8 cellular contexts compared by ENCODE assay signal in the genomic region with DNA sequence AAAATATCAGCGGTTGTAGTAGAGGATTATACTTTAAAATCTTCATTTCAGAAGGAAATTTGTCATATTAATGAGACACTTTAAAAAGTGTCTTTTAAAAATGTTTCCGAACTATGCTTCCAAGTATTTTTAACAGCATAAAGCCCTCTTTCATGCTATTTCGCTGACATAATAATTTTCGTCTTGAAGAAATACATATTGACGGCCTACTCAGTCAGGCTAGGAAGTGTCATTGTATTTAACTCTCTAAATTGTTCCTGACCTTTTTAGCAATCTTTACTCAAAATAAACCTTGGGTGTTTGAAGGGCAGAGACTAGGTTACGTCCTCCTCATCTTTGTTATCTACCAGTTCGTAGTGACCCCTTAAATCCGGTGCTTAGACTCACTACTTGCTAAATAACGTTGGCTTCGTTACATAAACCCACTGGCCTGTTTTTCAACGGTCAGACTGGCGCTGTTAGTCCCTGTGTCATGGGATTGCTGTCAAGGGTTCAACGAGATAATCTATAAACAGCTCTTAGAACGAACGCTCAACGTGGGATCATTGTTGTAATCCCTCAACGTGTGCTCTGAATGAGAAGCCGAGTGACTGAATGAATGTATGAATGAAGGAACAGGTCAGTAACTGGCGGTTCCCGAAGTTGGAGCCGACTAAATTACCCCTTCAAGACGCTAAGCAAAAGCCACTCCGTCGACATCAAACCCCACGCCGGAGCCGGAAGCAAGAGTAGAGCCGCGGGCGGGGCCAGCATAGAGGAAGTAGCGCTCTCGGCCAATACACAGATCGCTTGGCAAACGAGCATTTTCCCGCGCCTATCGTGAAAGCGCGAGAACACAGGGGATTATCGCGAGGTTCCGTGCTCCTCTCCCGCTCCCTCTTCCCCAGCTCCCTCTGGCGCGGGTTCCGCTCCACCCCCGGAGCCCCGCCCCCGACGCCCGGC. TPM values are rescaled to one million over a fixed set of nuclear protein-coding genes. Genes with fewer than 3 reads are reported as not detected.
DNase-seq lines count a peak whose midpoint lies in the region; ATAC-seq and TF ChIP-seq lines count a peak whose summit lies in the region.

No MANE protein-coding gene starts in this region.

- peaks cover 29 to 38% (median 30%) of the 10 kb centered on the region in 3 donors for H3K4me1 Mint-ChIP-seq in T-cell

- POLR2A ChIA-PET in T-cell (lab: Charles Lee): interaction anchor here in 1 of 2 donors (0.6 kb wide), 1 partner anchor 376 kb away, joined by 7 read pairs; no protein-coding TSS in a partner anchor

- no peaks in the 10 kb centered on the region for H3K36me3 Mint-ChIP-seq in T-cell

- peak overlapping the region; percentile 90 to 91 for H3K27ac Mint-ChIP-seq in T-cell

- H3K4me1 ChIP-seq in right cardiac atrium (ENCODE audit: control insufficient read depth, insufficient read depth, low read length): peaks cover 3% of the 10 kb centered on the region
- H3K4me1 ChIP-seq in uterus: no peaks in the 10 kb centered on the region

- intact Hi-C loops in right cardiac atrium (cut with DNase I): no loop called here
- intact Hi-C loops in uterus (cut with DNase I; ENCODE audit: low total_unique reads): no loop called here

- no peaks in the 10 kb centered on the region for H3K27me3 ChIP-seq in right cardiac atrium (ENCODE audit: control insufficient read depth, insufficient read depth)
- H3K27me3 ChIP-seq in uterus: no peaks in the 10 kb centered on the region

- H3K4me3 ChIP-seq in right cardiac atrium (ENCODE audit: low read length) (peak overlapping the region; percentile 100), uterus (peak overlapping the region; percentile 81 to 93)

- peak; percentile 99 for DNase-seq in NCI-H146 (lab: John Stamatoyannopoulos, UW)
- DNase-seq in T-cell: peak; percentile 83 to 94 (median 90)
- peak; percentile 98 to 99 (median 99) for DNase-seq in right cardiac atrium
- DNase-seq in pulmonary artery endothelial cell (ENCODE audit: low read depth, low spot score): peak; percentile 97
- DNase-seq in uterus: peak; percentile 99

- WGBS in right cardiac atrium: 2% methylated on average over 51 of the region's 51 CpGs

- H3K9me3 ChIP-seq in right cardiac atrium (ENCODE audit: control insufficient read depth, low read length) (no peaks in the 10 kb centered on the region), uterus (no peaks in the 10 kb centered on the region)

- peak overlapping the region in 2 of 3 donors; percentile 86 to 92 for H3K4me3 Mint-ChIP-seq in T-cell

- peaks cover 0 to 3% (median 0%) of the 10 kb centered on the region in 3 donors for H3K9me3 Mint-ChIP-seq in T-cell

- CTCF ChIA-PET in T-cell (lab: Charles Lee): interaction anchor here (0.7 to 1.5 kb wide), 4 partner anchors 22 to 507 kb away, joined by 3 read pairs; no protein-coding TSS in a partner anchor

- no peaks in the 10 kb centered on the region for H3K27me3 Mint-ChIP-seq in T-cell

- TF ChIP-seq POLR2A in GM15510 (IDR thresholded peaks at IDR 0.05; ENCODE audit: borderline replicate concordance, extremely low read depth, insufficient read length) (peak; percentile 75), uterus (IDR thresholded peaks at IDR 0.05) (peak; percentile 77 to 94)

- H3K27ac ChIP-seq in angular gyrus (ENCODE audit: low read depth, low read length) (peak overlapping the region; percentile 66), right cardiac atrium (ENCODE audit: low read length) (peak overlapping the region; percentile 100), uterus (peak overlapping the region; percentile 90 to 95)

- peak; percentile 97 for ATAC-seq in HG02870 (IDR thresholded peaks at IDR 0.05; ENCODE audit: unreplicated experiment)
- peak; percentile 97 to 99 (median 98) for ATAC-seq in T-cell (replicated peaks in 1 of 4)
- peak; percentile 95 to 96 for ATAC-seq in right cardiac atrium

- no peaks in the 10 kb centered on the region for H3K36me3 ChIP-seq in uterus

- no peak for TF ChIP-seq CTCF in uterus (IDR thresholded peaks at IDR 0.05)

RNA-seq across cellular contexts. Expression of gene LRRC28, which starts 0.5 kb away (rescaled TPM):
- total RNA-seq in T-cell (10 to 100 TPM; 14.2 to 20.0 (median 16.5) TPM), right cardiac atrium (10 to 100 TPM; 30.1 to 30.9 (median 30.6) TPM), pulmonary artery endothelial cell (13.4 and 14.8 TPM in 2 replicates), uterus (10 to 100 TPM; 28.8 to 50.3 (median 35.5) TPM)
- polyA plus RNA-seq in right cardiac atrium: 13.7 TPM

RNA-seq across cellular contexts. Expression of gene TTC23, which starts 1.4 kb away (rescaled TPM):
- total RNA-seq in T-cell (1 to 10 TPM in 2 of 5 donors, under 1 TPM in 1, not detected in 2; 0.18 to 2.2 (median 1.3) TPM), right cardiac atrium (10 to 100 TPM; 12.9 to 18.2 (median 16.1) TPM), pulmonary artery endothelial cell (22.3 and 24.9 TPM in 2 replicates), uterus (10 to 100 TPM in 3 of 4 donors, 1 to 10 TPM in 1; 10.0 to 54.1 (median 31.0) TPM)
- 8.4 TPM for polyA plus RNA-seq in right cardiac atrium

Comparison
In these comparisons a context has a peak if more than half of its experiments do, and no peak if none do; other contexts are left out.
1. Peak in every context shown above with its lines: DNase-seq, ATAC-seq, H3K4me3 ChIP-seq and H3K27ac ChIP-seq.